In the genomic region with DNA sequence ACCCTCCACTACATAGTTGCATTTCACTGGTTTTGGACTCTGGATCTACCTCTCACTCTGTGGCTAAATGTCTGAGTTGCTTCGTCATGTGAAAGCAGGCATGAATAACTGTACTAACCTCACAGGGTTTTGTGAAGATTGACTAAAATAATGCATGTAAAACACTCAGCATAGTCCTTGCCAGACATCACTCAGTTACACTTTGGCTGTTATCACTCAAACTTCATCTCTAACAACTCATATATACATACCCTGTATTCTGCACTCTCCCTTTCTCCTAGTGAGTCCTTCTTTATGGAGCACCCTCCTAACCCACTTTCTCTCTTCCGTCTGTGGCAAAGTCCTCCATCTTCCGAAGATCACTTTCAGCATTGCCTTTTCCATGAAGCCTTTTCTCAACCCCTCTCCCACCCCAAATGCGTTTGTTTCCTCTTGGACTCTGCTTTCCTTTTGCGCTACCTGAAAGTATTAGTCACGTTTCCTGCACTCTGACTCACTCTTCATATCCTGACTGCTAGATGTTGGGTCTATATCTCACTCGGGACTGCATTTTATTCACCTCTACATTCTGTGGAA, we compare ENCODE assay signal across 8 cellular contexts.
A peak's percentile ranks its signal among the peaks of the same experiment; 100 is the strongest.
DNase-seq lines count a peak whose midpoint lies in the region; ATAC-seq and TF ChIP-seq lines count a peak whose summit lies in the region.

No MANE protein-coding gene starts in this region.

- H3K9me3 ChIP-seq in KOPT-K1 (ENCODE audit: insufficient read depth, low read length, poor library complexity, severe bottlenecking) (no peaks in the 10 kb centered on the region), ovary (no peaks in the 10 kb centered on the region)

- H3K36me3 ChIP-seq in KOPT-K1 (ENCODE audit: insufficient read depth, low read length) (no peaks in the 10 kb centered on the region), ovary (no peaks in the 10 kb centered on the region)

- no peaks in the 10 kb centered on the region for H3K27me3 ChIP-seq in ovary

- peaks cover 18% of the 10 kb centered on the region for H3K4me1 ChIP-seq in ovary (ENCODE audit: insufficient read depth)

- TF ChIP-seq EP300 in ovary (IDR thresholded peaks at IDR 0.05): no peak

- intact Hi-C loops in ovary (cut with DNase I): no loop called here

- peak; percentile 54 for ATAC-seq in GM21619 (IDR thresholded peaks at IDR 0.05; ENCODE audit: unreplicated experiment)

- 84 to 89% (median 89%) methylated on average over 7 of the region's 7 CpGs for WGBS in ovary, 3 donors

- no peak overlapping the region for H3K4me3 ChIP-seq in ovary

- TF ChIP-seq CTCF in ovary (IDR thresholded peaks at IDR 0.05): no peak

- H3K27ac ChIP-seq in KOPT-K1 (ENCODE audit: low read depth, low read length, poor library complexity, severe bottlenecking): peak overlapping the region; percentile 72
- H3K27ac ChIP-seq in ovary: no peak overlapping the region

- no peak for TF ChIP-seq POLR2A in ovary (IDR thresholded peaks at IDR 0.05)

- DNase-seq in GM03348 (ENCODE audit: low spot score) (peak; percentile 24), T1000 (lab: John Stamatoyannopoulos, UW) (no peak), T-helper 9 cell (no peak), NCI-H2227 (lab: John Stamatoyannopoulos, UW; ENCODE audit: unreplicated experiment) (no peak), ovary (no peak)
- DNase-seq in central memory CD4-positive, alpha-beta T cell: peak; percentile 24

Comparison
In these comparisons a context has a peak if more than half of its experiments do, and no peak if none do; other contexts are left out.
1. DNase-seq: peak in GM03348 (single experiment) and central memory CD4-positive, alpha-beta T cell (single experiment); none in T1000 (single experiment), T-helper 9 cell (single experiment), NCI-H2227 (single experiment) and ovary (0 of 5).